ENCODE assay signal across 20 cellular contexts in genomic region chr18:1094408-1094807, GRCh38.
A peak's percentile ranks its signal among the peaks of the same experiment; 100 is the strongest.
DNase-seq lines count a peak whose midpoint lies in the region; ATAC-seq and TF ChIP-seq lines count a peak whose summit lies in the region.
"Had no signal": no experiment of that assay in that cellular context is flagged by ENCODE, and none has a peak within 500 bp of the region (broad histone marks: within the 10 kb centered on the region; RNA-seq: fewer than 3 reads in every experiment).

No MANE protein-coding gene starts in this region.

- H4K91ac ChIP-seq in mesenchymal stem cell (ENCODE audit: low read length), result no peak overlapping the region

- peak overlapping the region; percentile 52 for H3K9ac ChIP-seq in mesenchymal stem cell (ENCODE audit: low read length)
- H3K9ac ChIP-seq: KMS-11, SK-N-SH had no signal

- H2AFZ ChIP-seq in mesenchymal stem cell (ENCODE audit: low read depth, low read length), result no peak overlapping the region

- H2AK5ac ChIP-seq in mesenchymal stem cell (ENCODE audit: low read length, severe bottlenecking), result no peak overlapping the region

- H3K14ac ChIP-seq in mesenchymal stem cell (ENCODE audit: low read length in 2 of 2), result no peak overlapping the region

- H3K4ac ChIP-seq in mesenchymal stem cell (ENCODE audit: low read depth in 1 of 2, low read length in 2 of 2), result no peak overlapping the region

- no peak overlapping the region for H3K18ac ChIP-seq in mesenchymal stem cell (ENCODE audit: low read depth in 1 of 2, low read length in 2 of 2)

- no peak overlapping the region for H2BK5ac ChIP-seq in mesenchymal stem cell (ENCODE audit: low read depth, low read length, poor library complexity, severe bottlenecking)

- H2BK12ac ChIP-seq in mesenchymal stem cell (ENCODE audit: low read length in 2 of 2), result no peak overlapping the region

- H3K79me1 ChIP-seq in mesenchymal stem cell (replicated peaks; ENCODE audit: low read length, poor library complexity, severe bottlenecking), result no peaks in the 10 kb centered on the region

- H3K23ac ChIP-seq in mesenchymal stem cell (ENCODE audit: low read length in 2 of 2), result no peak overlapping the region

- H3K4me3 ChIP-seq in brain microvascular endothelial cell (ENCODE audit: low read depth, low read length) (no peak overlapping the region), mesenchymal stem cell (ENCODE audit: insufficient read depth in 1 of 2, low read depth in 1 of 2, low read length in 2 of 2) (no peak overlapping the region)
- H3K4me3 ChIP-seq: cardiac muscle cell, upper lobe of right lung had no signal

- H3K4me2 ChIP-seq in mesenchymal stem cell (ENCODE audit: low read length, poor library complexity, severe bottlenecking), result no peak overlapping the region
- H3K4me2 ChIP-seq: KMS-11, SK-N-SH had no signal

- H3K36me3 ChIP-seq in brain microvascular endothelial cell (replicated peaks) (no peaks in the 10 kb centered on the region), mesenchymal stem cell (ENCODE audit: control insufficient read depth in 1 of 2, insufficient read depth in 2 of 2, low read depth in 1 of 2, low read length in 2 of 2) (no peaks in the 10 kb centered on the region)
- H3K36me3 ChIP-seq: cardiac muscle cell, neutrophil, upper lobe of right lung had no signal

- in situ Hi-C loops in brain microvascular endothelial cell (cut with HindIII; ENCODE audit: low pct_ligation_motif_present, low sequenced_read_pairs), result no loop called here

- H2BK120ac ChIP-seq in mesenchymal stem cell (ENCODE audit: low read depth, low read length), result no peak overlapping the region

- H3K4me1 ChIP-seq in mesenchymal stem cell (ENCODE audit: control insufficient read depth, insufficient read depth, low read depth, low read length), result peaks cover 2% of the 10 kb centered on the region
- H3K4me1 ChIP-seq: upper lobe of right lung had no signal

- no peak overlapping the region for H2BK15ac ChIP-seq in mesenchymal stem cell (ENCODE audit: low read depth, poor library complexity, severe bottlenecking)

- no peaks in the 10 kb centered on the region for H3K9me3 ChIP-seq in mesenchymal stem cell (ENCODE audit: control insufficient read depth, low read length)
- H3K9me3 ChIP-seq: neutrophil, SK-N-SH, upper lobe of right lung had no signal

- 41% methylated on average over 4 of the region's 4 CpGs for WGBS in mesenchymal stem cell

- H3K27ac ChIP-seq in brain microvascular endothelial cell (no peak overlapping the region), mesenchymal stem cell (ENCODE audit: low read length, poor library complexity, severe bottlenecking) (no peak overlapping the region)
- H3K27ac ChIP-seq: cardiac muscle cell, KMS-11, neutrophil, upper lobe of right lung had no signal

- H4K8ac ChIP-seq in mesenchymal stem cell (ENCODE audit: low read length), result no peak overlapping the region

- DNase-seq in AG20443 (ENCODE audit: low spot score), result peak; percentile 21
- DNase-seq in HT1080 (ENCODE audit: low read depth), result peak; percentile 79
- peak; percentile 18 for DNase-seq in brain microvascular endothelial cell
- peak; percentile 23 for DNase-seq in mesenchymal stem cell
- DNase-seq in GM19240 (ENCODE audit: insufficient read length, low spot score), result no peak
- DNase-seq: DMS153; effector CD8-positive, alpha-beta T cell; H7; midbrain; NCI-H146; NCI-H446 treated with DMSO at 0.1 percent for 48 hours; SK-N-SH; stimulated activated naive CD4-positive, alpha-beta T cell; upper lobe of right lung had no signal

- ATAC-seq in GM18858 (IDR thresholded peaks at IDR 0.05; ENCODE audit: unreplicated experiment) (no peak), HG02678 (IDR thresholded peaks at IDR 0.05; ENCODE audit: unreplicated experiment) (no peak), GM19463 (IDR thresholded peaks at IDR 0.05; ENCODE audit: unreplicated experiment) (no peak)
- ATAC-seq: upper lobe of right lung had no signal

- no peaks in the 10 kb centered on the region for H3K27me3 ChIP-seq in brain microvascular endothelial cell (replicated peaks)
- no peaks in the 10 kb centered on the region for H3K27me3 ChIP-seq in mesenchymal stem cell (ENCODE audit: control insufficient read depth in 1 of 2, insufficient read depth in 1 of 2, low read length in 2 of 2)
- H3K27me3 ChIP-seq: cardiac muscle cell, neutrophil, upper lobe of right lung had no signal

- no peak for TF ChIP-seq CTCF in brain microvascular endothelial cell (IDR thresholded peaks at IDR 0.05; ENCODE audit: low read depth, low read length, missing control alignments)
